In genomic region chr16:89586853-89587252, GRCh38 we compare ENCODE assay signal across 13 cellular contexts. TPM values are rescaled to one million over a fixed set of nuclear protein-coding genes. Genes with fewer than 3 reads are reported as not detected.
DNase-seq lines count a peak whose midpoint lies in the region; ATAC-seq and TF ChIP-seq lines count a peak whose summit lies in the region.
"Had no signal": no experiment of that assay in that cellular context is flagged by ENCODE, and none has a peak within 500 bp of the region (broad histone marks: within the 10 kb centered on the region; RNA-seq: fewer than 3 reads in every experiment).

No MANE protein-coding gene starts in this region.

- intact Hi-C loops in HCT116 (cut with micrococcal nuclease): no loop called here
- intact Hi-C loops in naive thymus-derived CD4-positive, alpha-beta T cell (cut with micrococcal nuclease): no loop called here

- H3K9me3 ChIP-seq in HCT116 (ENCODE audit: control insufficient read depth in 1 of 2, insufficient read depth in 1 of 2, low read depth in 1 of 2, low read length in 2 of 2): no peaks in the 10 kb centered on the region; a peak in 1 of 4 replicates
- H3K9me3 ChIP-seq in naive thymus-derived CD4-positive, alpha-beta T cell (ENCODE audit: control insufficient read depth in 2 of 3, low read length in 3 of 3): no peaks in the 10 kb centered on the region

- no peaks in the 10 kb centered on the region for H3K4me1 Mint-ChIP-seq in naive thymus-derived CD4-positive, alpha-beta T cell
- no peaks in the 10 kb centered on the region; the same call in 2 of the 3 replicates for H3K4me1 Mint-ChIP-seq in GM23338
- H3K4me1 Mint-ChIP-seq: nephron had no signal

- no peak overlapping the region for H3K27ac Mint-ChIP-seq in naive thymus-derived CD4-positive, alpha-beta T cell
- no peak overlapping the region for H3K27ac Mint-ChIP-seq in GM23338
- H3K27ac Mint-ChIP-seq: nephron had no signal

- no peak for TF ChIP-seq RAD21 in HCT116 (IDR thresholded peaks at IDR 0.05; ENCODE audit: low read depth)

- no peaks in the 10 kb centered on the region for H3K9me3 Mint-ChIP-seq in naive thymus-derived CD4-positive, alpha-beta T cell
- H3K9me3 Mint-ChIP-seq in GM23338: peaks cover 13% of the 10 kb centered on the region
- H3K9me3 Mint-ChIP-seq: nephron had no signal

- no peaks in the 10 kb centered on the region; the same call in 1 of the 2 replicates for H3F3A ChIP-seq in GM23338 (replicated peaks; ENCODE audit: low read depth)

- CTCF ChIA-PET in HCT116 (lab: Charles Lee): no interaction called here
- CTCF ChIA-PET in naive thymus-derived CD4-positive, alpha-beta T cell (lab: Charles Lee): no interaction called here

- H3K27me3 Mint-ChIP-seq in naive thymus-derived CD4-positive, alpha-beta T cell: no peaks in the 10 kb centered on the region
- peaks cover 5% of the 10 kb centered on the region for H3K27me3 Mint-ChIP-seq in GM23338 (ENCODE audit: insufficient read depth, low read depth, poor library complexity)

- H3K4me3 ChIP-seq in HCT116 (replicated peaks in 1 of 2; ENCODE audit: low read depth in 1 of 2, low read length in 2 of 2): no peak overlapping the region
- no peak overlapping the region for H3K4me3 ChIP-seq in choroid plexus epithelial cell (ENCODE audit: low read depth, low read length)
- H3K4me3 ChIP-seq in naive thymus-derived CD4-positive, alpha-beta T cell (ENCODE audit: low read length): no peak overlapping the region
- H3K4me3 ChIP-seq in GM23338: no peak overlapping the region

- H3K36me3 Mint-ChIP-seq in naive thymus-derived CD4-positive, alpha-beta T cell: no peaks in the 10 kb centered on the region
- peaks cover 20% of the 10 kb centered on the region for H3K36me3 Mint-ChIP-seq in GM23338 (ENCODE audit: low read depth)

- DNase-seq in NCI-H2029 (lab: John Stamatoyannopoulos, UW) (peak; percentile 58), NCI-H2029 treated with DMSO at 0.1 percent for 48 hours (lab: John Stamatoyannopoulos, UW) (no peak), HCT116 (ENCODE audit: low read depth, low spot score) (no peak), choroid plexus epithelial cell (ENCODE audit: low read depth) (peak; percentile 68), GM23338 (ENCODE audit: low spot score) (no peak), GOT3 (lab: John Stamatoyannopoulos, UW) (no peak), putamen (ENCODE audit: low spot score) (no peak)
- no peak for DNase-seq in naive thymus-derived CD4-positive, alpha-beta T cell
- DNase-seq: activated CD4-positive, CD25-positive, alpha-beta regulatory T cell treated with anti-CD3 and anti-CD28 coated beads, Interleukin-2, amount 50 U/mL, for 72 hours; activated effector memory CD4-positive, alpha-beta T cell treated with Interleukin-2 at 50 U/mL for 16 hours; brain microvascular endothelial cell; DMS 273 treated with DMSO at 0.1 percent for 48 hours had no signal

- H3K79me2 ChIP-seq in HCT116 (ENCODE audit: insufficient read depth, low read length) (peaks cover 24% of the 10 kb centered on the region), GM23338 (replicated peaks; ENCODE audit: insufficient read depth) (no peaks in the 10 kb centered on the region)

- TF ChIP-seq CTCF in HCT116 (IDR thresholded peaks at IDR 0.05 in 2 of 3, conservative IDR thresholded peaks at IDR 0.05 in 1 of 3; ENCODE audit: borderline replicate concordance in 1 of 3, insufficient read depth in 1 of 3, low read depth in 2 of 3, low read length in 2 of 3): no peak
- no peak for TF ChIP-seq CTCF in choroid plexus epithelial cell (conservative IDR thresholded peaks at IDR 0.05; ENCODE audit: low read depth, low read length)
- no peak for TF ChIP-seq CTCF in GM23338 (conservative IDR thresholded peaks at IDR 0.05; ENCODE audit: low read depth in 2 of 2)

- H3K4me2 ChIP-seq in HCT116 (ENCODE audit: low read length): peak overlapping the region; percentile 38; the same call in 1 of the 2 replicates
- H3K4me2 ChIP-seq in GM23338: no peak overlapping the region

- no peak for TF ChIP-seq POLR2A in HCT116 (IDR thresholded peaks at IDR 0.05; ENCODE audit: borderline replicate concordance, extremely low read depth, insufficient read depth, insufficient read length)

- ATAC-seq in HCT116: peak; percentile 48
- peak; percentile 44 for ATAC-seq in naive thymus-derived CD4-positive, alpha-beta T cell
- ATAC-seq in GM23338: no peak; the same call in 2 of the 3 replicates

- POLR2A ChIA-PET in HCT116 (lab: Charles Lee): no interaction called here
- POLR2A ChIA-PET in naive thymus-derived CD4-positive, alpha-beta T cell (lab: Charles Lee): no interaction called here

- H3K4me1 ChIP-seq in HCT116 (ENCODE audit: control insufficient read depth in 1 of 2, insufficient read depth in 2 of 2, low read length in 2 of 2) (peaks cover 4 to 24% of the 10 kb centered on the region in 2 experiments), GM23338 (ENCODE audit: insufficient read depth) (no peaks in the 10 kb centered on the region)
- no peaks in the 10 kb centered on the region for H3K4me1 ChIP-seq in naive thymus-derived CD4-positive, alpha-beta T cell (ENCODE audit: control insufficient read depth in 2 of 2, insufficient read depth in 2 of 2, low read length in 2 of 2)

- H4K20me1 ChIP-seq in HCT116 (ENCODE audit: insufficient read depth) (no peaks in the 10 kb centered on the region; the same call in 1 of the 2 replicates), GM23338 (replicated peaks; ENCODE audit: insufficient read depth) (no peaks in the 10 kb centered on the region)

- peaks cover 16 to 65% of the 10 kb centered on the region in 2 experiments for H3K36me3 ChIP-seq in HCT116 (ENCODE audit: control insufficient read depth in 1 of 2, insufficient read depth in 2 of 2, low read length in 2 of 2)
- no peaks in the 10 kb centered on the region for H3K36me3 ChIP-seq in naive thymus-derived CD4-positive, alpha-beta T cell (ENCODE audit: control insufficient read depth in 2 of 3, insufficient read depth in 3 of 3, low read length in 3 of 3)
- H3K36me3 ChIP-seq in GM23338 (ENCODE audit: insufficient read depth): no peaks in the 10 kb centered on the region
- H3K36me3 ChIP-seq: brain microvascular endothelial cell had no signal

- no peak overlapping the region for H3K9ac ChIP-seq in HCT116 (ENCODE audit: low read length)

- H3K27me3 ChIP-seq in HCT116 (ENCODE audit: insufficient read depth, low read length) (no peaks in the 10 kb centered on the region), GM23338 (ENCODE audit: insufficient read depth) (no peaks in the 10 kb centered on the region)
- no peaks in the 10 kb centered on the region for H3K27me3 ChIP-seq in naive thymus-derived CD4-positive, alpha-beta T cell (ENCODE audit: control insufficient read depth in 2 of 2, insufficient read depth in 2 of 2, low read length in 2 of 2)
- H3K27me3 ChIP-seq: brain microvascular endothelial cell had no signal

- RAD21 ChIA-PET in HCT116 (lab: Charles Lee; ENCODE audit: low non-redundant PET in 1 of 2, low total read pairs in 2 of 2, uncharacterized antibody in 2 of 2, unreplicated experiment in 2 of 2): no interaction called here

- H3K4me3 Mint-ChIP-seq in naive thymus-derived CD4-positive, alpha-beta T cell: no peak overlapping the region
- no peak overlapping the region for H3K4me3 Mint-ChIP-seq in GM23338
- H3K4me3 Mint-ChIP-seq: nephron had no signal

- no TSS peak for BruUV-seq in HCT116 (replicated peaks; lab: Mats Ljungman, UMichigan)

- H3K27ac ChIP-seq in HCT116 (ENCODE audit: low read depth, low read length) (peak overlapping the region; percentile 50), GM23338 (ENCODE audit: low read depth) (no peak overlapping the region)
- H3K27ac ChIP-seq in naive thymus-derived CD4-positive, alpha-beta T cell (ENCODE audit: low read depth, low read length): no peak overlapping the region
- H3K27ac ChIP-seq: brain microvascular endothelial cell had no signal

- H3K9me2 ChIP-seq in HCT116 (ENCODE audit: insufficient read depth) (no peaks in the 10 kb centered on the region), GM23338 (ENCODE audit: insufficient read depth) (no peaks in the 10 kb centered on the region)

- H2AFZ ChIP-seq in HCT116 (ENCODE audit: low read depth, low read length, poor library complexity, severe bottlenecking): no peak overlapping the region
- no peak overlapping the region for H2AFZ ChIP-seq in GM23338

TF ChIP-seq in HCT116, 20 proteins besides CTCF, POLR2A, EP300 and RAD21 (continues in another document):
- TF ChIP-seq ATF3 (IDR thresholded peaks at IDR 0.05): no peak
- TF ChIP-seq MAX (IDR thresholded peaks at IDR 0.05): no peak

TF ChIP-seq in GM23338, 12 proteins besides CTCF, POLR2A, EP300 and RAD21 (continues in another document):
- TF ChIP-seq ZNF114 (CRISPR knock-in tag; IDR thresholded peaks at IDR 0.05): no peak
- no peak for TF ChIP-seq EZH2phosphoT487 (IDR thresholded peaks at IDR 0.05; ENCODE audit: unreplicated experiment)
- no peak for TF ChIP-seq STAT1 (IDR thresholded peaks at IDR 0.05; ENCODE audit: unreplicated experiment)
- no peak for TF ChIP-seq ETS1 (IDR thresholded peaks at IDR 0.05)

RNA-seq across cellular contexts. Expression of gene CPNE7, which starts 11.3 kb away (rescaled TPM):
- total RNA-seq in HCT116 (2021; ENCODE audit: unreplicated experiment): 201 TPM
- polyA plus RNA-seq in HCT116 (2012): 136 and 148 TPM in 2 replicates
- total RNA-seq in naive thymus-derived CD4-positive, alpha-beta T cell: 1 to 10 TPM in 1 of 5 experiments, under 1 TPM in 1, not detected in 3; 0.39 to 5.2 TPM
- not detected for polyA plus RNA-seq in naive thymus-derived CD4-positive, alpha-beta T cell
- 15.7 and 18.4 TPM in 2 replicates for total RNA-seq in GM23338 (2014; rRNA removed; shearing (Covaris generic))
- polyA plus RNA-seq in GM23338 (2016; fragmentation: Nextera tagmentation; extraction: Ambion mirVana): 10.0 and 11.2 TPM in 2 replicates

RNA-seq across cellular contexts. Expression of gene RPL13, which starts 26.4 kb away (rescaled TPM):
- 4,404 TPM for total RNA-seq in HCT116 (2021; ENCODE audit: unreplicated experiment)
- polyA plus RNA-seq in HCT116 (2012): 9,099 and 10,215 TPM in 2 replicates
- total RNA-seq in naive thymus-derived CD4-positive, alpha-beta T cell: 1,000 to 10,000 TPM; 2,239 to 5,631 (median 5,332) TPM
- polyA plus RNA-seq in naive thymus-derived CD4-positive, alpha-beta T cell: 1,000 to 10,000 TPM; 6,375 to 8,810 TPM
- total RNA-seq in GM23338 (2014; rRNA removed; shearing (Covaris generic)): 3,617 and 4,677 TPM in 2 replicates
- polyA plus RNA-seq in GM23338 (2016; fragmentation: Nextera tagmentation; extraction: Ambion mirVana): 3,489 and 3,901 TPM in 2 replicates

RNA-seq across cellular contexts. Expression of gene DPEP1, which starts 26.6 kb away (rescaled TPM):
- total RNA-seq in HCT116 (2021; ENCODE audit: unreplicated experiment): 1.1 TPM
- polyA plus RNA-seq in HCT116 (2012): 0.73 and 1.1 TPM in 2 replicates
- not detected for total RNA-seq in naive thymus-derived CD4-positive, alpha-beta T cell
- not detected for polyA plus RNA-seq in naive thymus-derived CD4-positive, alpha-beta T cell
- total RNA-seq in GM23338 (2014; rRNA removed; shearing (Covaris generic)): 0.93 and 2.3 TPM in 2 replicates
- 0.38 and 1.7 TPM in 2 replicates for polyA plus RNA-seq in GM23338 (2016; fragmentation: Nextera tagmentation; extraction: Ambion mirVana)

Comparison
In these comparisons a context has a peak if more than half of its experiments do, and no peak if none do; other contexts are left out.
1. DNase-seq: peak in NCI-H2029 (single experiment) and choroid plexus epithelial cell (single experiment); none in NCI-H2029 treated with DMSO at 0.1 percent for 48 hours (single experiment), HCT116 (single experiment), naive thymus-derived CD4-positive, alpha-beta T cell (0 of 9), GM23338 (single experiment), GOT3 (single experiment) and putamen (single experiment).
2. RNA of gene CPNE7, which starts 11.3 kb away (total RNA-seq): 201 TPM in HCT116 (single experiment); 15.7 to 18.4 TPM in GM23338 and 0.39 to 5.2 TPM in naive thymus-derived CD4-positive, alpha-beta T cell; every median in the first group is over 10 times any median in the second.